Comparison of ENCODE assay signal across 10 cellular contexts in the genomic region with DNA sequence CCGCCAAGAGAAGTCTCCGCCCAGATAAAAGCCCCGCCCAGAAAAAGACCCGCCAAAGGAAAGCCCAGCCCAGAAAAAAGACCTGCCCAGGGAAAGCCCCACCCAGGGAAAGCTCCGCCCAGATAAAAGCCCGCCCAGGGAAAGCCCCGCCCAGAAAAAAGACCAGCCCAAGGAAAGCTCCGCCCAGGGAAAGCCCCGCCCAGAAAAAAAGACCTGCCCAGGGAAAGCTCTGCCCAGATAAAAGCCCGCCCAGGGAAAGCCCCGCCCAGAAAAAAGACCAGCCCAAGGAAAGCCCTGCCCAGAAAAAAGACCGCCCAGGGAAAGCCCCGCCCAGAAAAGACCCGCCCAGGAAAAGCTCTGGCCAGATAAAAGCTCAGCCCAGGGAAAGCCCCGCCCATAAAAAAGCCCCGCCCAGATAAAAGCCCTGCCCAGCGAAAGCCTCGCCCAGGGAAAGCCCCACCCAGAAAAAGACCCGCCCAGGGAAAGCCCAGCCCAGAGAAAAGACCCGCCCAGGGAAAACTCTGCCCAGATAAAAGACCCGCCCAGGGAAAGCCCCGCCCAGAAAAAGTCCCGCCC. TPM values are rescaled to one million over a fixed set of nuclear protein-coding genes. Genes with fewer than 3 reads are reported as not detected.
DNase-seq lines count a peak whose midpoint lies in the region; ATAC-seq and TF ChIP-seq lines count a peak whose summit lies in the region.
"Had no signal": no experiment of that assay in that cellular context is flagged by ENCODE, and none has a peak within 500 bp of the region (broad histone marks: within the 10 kb centered on the region; RNA-seq: fewer than 3 reads in every experiment).

No MANE protein-coding gene starts in this region.

- peaks cover 6% of the 10 kb centered on the region for H3F3A ChIP-seq in OCI-LY1 (ENCODE audit: insufficient read depth, low read length)

- H2AFZ ChIP-seq in OCI-LY1 (ENCODE audit: low read length), result no peak overlapping the region

- H3K9me2 ChIP-seq in OCI-LY1 (ENCODE audit: low read depth, low read length), result no peaks in the 10 kb centered on the region

- H3K79me2 ChIP-seq in OCI-LY1 (ENCODE audit: insufficient read depth, low read length), result no peaks in the 10 kb centered on the region

- DNase-seq in A673 (ENCODE audit: low spot score) (peak; percentile 76), fibroblast of villous mesenchyme (ENCODE audit: low read depth) (peak; percentile 86), Calu3 (no peak), hypothalamus (lab: John Stamatoyannopoulos, UW) (no peak)
- DNase-seq in CD4-positive, alpha-beta T cell, result no peak
- DNase-seq: activated naive CD8-positive, alpha-beta T cell treated with anti-CD3 and anti-CD28 coated beads, Interleukin-2, amount 10 ng/mL, durations not matched to agents 7 days and 5 days had no signal

- no peak overlapping the region for H3K4me3 Mint-ChIP-seq in CD4-positive, alpha-beta T cell
- no peak overlapping the region for H3K4me3 Mint-ChIP-seq in Calu3 (ENCODE audit: low read depth, unreplicated experiment)
- H3K4me3 Mint-ChIP-seq: activated naive CD8-positive, alpha-beta T cell treated with anti-CD3 and anti-CD28 coated beads, Interleukin-2, amount 10 ng/mL, durations not matched to agents 7 days and 5 days had no signal

- H3K27me3 ChIP-seq in A673 (replicated peaks; ENCODE audit: insufficient read depth, low read depth, low read length, poor library complexity), result peaks cover 5% of the 10 kb centered on the region
- no peaks in the 10 kb centered on the region for H3K27me3 ChIP-seq in OCI-LY1 (ENCODE audit: insufficient read depth, low read length)
- peaks cover 7% of the 10 kb centered on the region for H3K27me3 ChIP-seq in CD4-positive, alpha-beta T cell (ENCODE audit: control insufficient read depth, insufficient read depth, low read length)

- no peaks in the 10 kb centered on the region for H3K9me3 Mint-ChIP-seq in CD4-positive, alpha-beta T cell
- peaks cover 2% of the 10 kb centered on the region for H3K9me3 Mint-ChIP-seq in Calu3 (ENCODE audit: low read depth, unreplicated experiment)
- H3K9me3 Mint-ChIP-seq: activated naive CD8-positive, alpha-beta T cell treated with anti-CD3 and anti-CD28 coated beads, Interleukin-2, amount 10 ng/mL, durations not matched to agents 7 days and 5 days had no signal

- H3K4me2 ChIP-seq in OCI-LY1 (ENCODE audit: low read length), result no peak overlapping the region

- no TSS peak for BruUV-seq in A673 (replicated peaks; lab: Mats Ljungman, UMichigan)
- no TSS peak for BruUV-seq in Calu3 (replicated peaks; lab: Mats Ljungman, UMichigan)

- peak; percentile 35 for ATAC-seq in GM18907 (IDR thresholded peaks at IDR 0.05; ENCODE audit: unreplicated experiment)
- ATAC-seq in HG03108 (IDR thresholded peaks at IDR 0.05; ENCODE audit: unreplicated experiment), result peak; percentile 36
- no peak for ATAC-seq in CD4-positive, alpha-beta T cell (ENCODE audit: poor library complexity)

- H3K9ac ChIP-seq in OCI-LY1 (ENCODE audit: low read length), result no peak overlapping the region

- H3K4me1 ChIP-seq in A673 (ENCODE audit: insufficient read depth, low read length, poor library complexity, severe bottlenecking), result peaks cover 5% of the 10 kb centered on the region
- no peaks in the 10 kb centered on the region for H3K4me1 ChIP-seq in OCI-LY1 (ENCODE audit: insufficient read depth, low read length, severe bottlenecking)

- CTCF ChIA-PET in A673 (lab: Charles Lee), result interaction anchor here (0.6 to 1.5 kb wide), 4 partner anchors 21 to 297 kb away, joined by 3 to 15 read pairs (median 6); no protein-coding TSS in a partner anchor
- CTCF ChIA-PET in CD4-positive, alpha-beta T cell (lab: Charles Lee), result no interaction called here
- CTCF ChIA-PET in Calu3 (lab: Charles Lee), result interaction anchor here (0.7 to 0.8 kb wide), 3 partner anchors 24 to 126 kb away, joined by 3 to 5 read pairs (median 4); a partner anchor contains a TSS

- H3K9me3 ChIP-seq in A673 (ENCODE audit: low read depth, low read length, poor library complexity, severe bottlenecking) (no peaks in the 10 kb centered on the region), OCI-LY1 (ENCODE audit: low read length) (no peaks in the 10 kb centered on the region)
- no peaks in the 10 kb centered on the region for H3K9me3 ChIP-seq in CD4-positive, alpha-beta T cell (ENCODE audit: control insufficient read depth, low read length)

- no peak overlapping the region for H3K27ac Mint-ChIP-seq in CD4-positive, alpha-beta T cell
- H3K27ac Mint-ChIP-seq in Calu3 (ENCODE audit: unreplicated experiment), result no peak overlapping the region
- H3K27ac Mint-ChIP-seq: activated naive CD8-positive, alpha-beta T cell treated with anti-CD3 and anti-CD28 coated beads, Interleukin-2, amount 10 ng/mL, durations not matched to agents 7 days and 5 days had no signal

- no peak overlapping the region for H3K27ac ChIP-seq in A673 (ENCODE audit: low read depth, low read length, poor library complexity, severe bottlenecking)
- H3K27ac ChIP-seq in OCI-LY1 (ENCODE audit: low read depth, low read length, poor library complexity, severe bottlenecking), result peak overlapping the region; percentile 29
- no peak overlapping the region for H3K27ac ChIP-seq in CD4-positive, alpha-beta T cell (ENCODE audit: low read depth, low read length)

- POLR2A ChIA-PET in A673 (lab: Charles Lee; ENCODE audit: low non-redundant PET), result interaction anchor here (0.6 to 0.7 kb wide), 2 partner anchors 19 to 24 kb away, joined by 7 to 9 read pairs; no protein-coding TSS in a partner anchor
- POLR2A ChIA-PET in CD4-positive, alpha-beta T cell (lab: Charles Lee), result interaction anchor here (0.9 kb wide), 1 partner anchor 21 kb away, joined by 3 read pairs; no protein-coding TSS in a partner anchor

- no peaks in the 10 kb centered on the region for H3K4me1 Mint-ChIP-seq in CD4-positive, alpha-beta T cell (ENCODE audit: low read depth)
- H3K4me1 Mint-ChIP-seq in Calu3 (ENCODE audit: low read depth, unreplicated experiment), result no peaks in the 10 kb centered on the region

- no peaks in the 10 kb centered on the region for H3K36me3 Mint-ChIP-seq in CD4-positive, alpha-beta T cell (ENCODE audit: low read depth)
- H3K36me3 Mint-ChIP-seq in Calu3 (ENCODE audit: insufficient read depth, unreplicated experiment), result peaks cover 6% of the 10 kb centered on the region
- H3K36me3 Mint-ChIP-seq: activated naive CD8-positive, alpha-beta T cell treated with anti-CD3 and anti-CD28 coated beads, Interleukin-2, amount 10 ng/mL, durations not matched to agents 7 days and 5 days had no signal

- intact Hi-C loops in A673 (cut with micrococcal nuclease; ENCODE audit: unreplicated experiment), result no loop called here
- intact Hi-C loops in CD4-positive, alpha-beta T cell (cut with DNase I, micrococcal nuclease), result no loop called here
- intact Hi-C loops in Calu3 (cut with micrococcal nuclease; ENCODE audit: unreplicated experiment), result no loop called here

- H4K20me1 ChIP-seq in OCI-LY1 (ENCODE audit: insufficient read depth, low read length), result no peaks in the 10 kb centered on the region

- H3K27me3 Mint-ChIP-seq in CD4-positive, alpha-beta T cell, result peaks cover 13% of the 10 kb centered on the region
- peaks cover 33% of the 10 kb centered on the region for H3K27me3 Mint-ChIP-seq in Calu3 (ENCODE audit: unreplicated experiment)
- H3K27me3 Mint-ChIP-seq: activated naive CD8-positive, alpha-beta T cell treated with anti-CD3 and anti-CD28 coated beads, Interleukin-2, amount 10 ng/mL, durations not matched to agents 7 days and 5 days had no signal

- TF ChIP-seq CTCF in A673 (conservative IDR thresholded peaks at IDR 0.05; ENCODE audit: low read depth, low read length), result no peak
- no peak for TF ChIP-seq CTCF in OCI-LY1 (IDR thresholded peaks at IDR 0.05; ENCODE audit: low read length)
- no peak for TF ChIP-seq CTCF in fibroblast of villous mesenchyme (IDR thresholded peaks at IDR 0.05; ENCODE audit: insufficient read depth, low read depth, low read length)
- no peak for TF ChIP-seq CTCF in CD4-positive, alpha-beta T cell (IDR thresholded peaks at IDR 0.05)
- TF ChIP-seq CTCF in Calu3 (IDR thresholded peaks at IDR 0.05; ENCODE audit: unreplicated experiment), result no peak

- no peaks in the 10 kb centered on the region for H3K36me3 ChIP-seq in A673 (ENCODE audit: insufficient read depth, low read length, poor library complexity, severe bottlenecking)
- H3K36me3 ChIP-seq in OCI-LY1 (ENCODE audit: insufficient read depth, low read length), result no peaks in the 10 kb centered on the region

- H3K4me3 ChIP-seq in A673 (ENCODE audit: low read depth, low read length, poor library complexity, severe bottlenecking) (no peak overlapping the region), OCI-LY1 (ENCODE audit: low read depth, low read length, poor library complexity, severe bottlenecking) (no peak overlapping the region), fibroblast of villous mesenchyme (ENCODE audit: low read depth, low read length) (no peak overlapping the region)

RNA-seq across cellular contexts. Expression of a gene that starts 11.6 kb away (rescaled TPM):
- total RNA-seq in A673 (2021), result 0.17 and 0.52 TPM in 2 replicates
- under 0.01 TPM in 1 of 2 replicates, not detected in the other for total RNA-seq in fibroblast of villous mesenchyme
- total RNA-seq in CD4-positive, alpha-beta T cell, result not detected
- 0.24 and 0.54 TPM in 2 replicates for total RNA-seq in Calu3 (2022)
- total RNA-seq: activated naive CD8-positive, alpha-beta T cell treated with anti-CD3 and anti-CD28 coated beads, Interleukin-2, amount 10 ng/mL, durations not matched to agents 7 days and 5 days; myocyte had no signal

RNA-seq across cellular contexts. Expression of a gene that starts 19.3 kb away (rescaled TPM):
- total RNA-seq in A673 (2021), result not detected in 2 replicates
- not detected in 2 replicates for total RNA-seq in fibroblast of villous mesenchyme
- total RNA-seq in CD4-positive, alpha-beta T cell, result not detected
- 0.52 and 0.98 TPM in 2 replicates for total RNA-seq in Calu3 (2022)
- total RNA-seq: activated naive CD8-positive, alpha-beta T cell treated with anti-CD3 and anti-CD28 coated beads, Interleukin-2, amount 10 ng/mL, durations not matched to agents 7 days and 5 days; myocyte had no signal

RNA-seq across cellular contexts. Expression of a gene that starts 21.3 kb away (rescaled TPM):
- not detected in 2 replicates for total RNA-seq in A673 (2021)
- total RNA-seq in fibroblast of villous mesenchyme, result not detected in 2 replicates
- not detected for total RNA-seq in CD4-positive, alpha-beta T cell
- not detected in 2 replicates for total RNA-seq in Calu3 (2022)
- total RNA-seq: activated naive CD8-positive, alpha-beta T cell treated with anti-CD3 and anti-CD28 coated beads, Interleukin-2, amount 10 ng/mL, durations not matched to agents 7 days and 5 days; myocyte had no signal

RNA-seq across cellular contexts. Expression of a gene that starts 36.0 kb away (rescaled TPM):
- total RNA-seq in A673 (2021) (120 and 122 TPM in 2 replicates), fibroblast of villous mesenchyme (41.5 and 44.8 TPM in 2 replicates), Calu3 (2022) (51.6 and 76.8 TPM in 2 replicates)
- total RNA-seq in CD4-positive, alpha-beta T cell, result 100 to 1,000 TPM; 344 to 349 TPM

RNA-seq across cellular contexts. Expression of a gene that starts 37.8 kb away (rescaled TPM):
- total RNA-seq in A673 (2021) (49.6 and 54.1 TPM in 2 replicates), fibroblast of villous mesenchyme (22.9 and 24.8 TPM in 2 replicates), Calu3 (2022) (49.4 and 51.4 TPM in 2 replicates)
- total RNA-seq in CD4-positive, alpha-beta T cell, result 100 to 1,000 TPM; 144 to 149 TPM

Comparison
In these comparisons a context has a peak if more than half of its experiments do, and no peak if none do; other contexts are left out.
1. DNase-seq: peak in A673 (single experiment) and fibroblast of villous mesenchyme (single experiment); none in CD4-positive, alpha-beta T cell (0 of 10), Calu3 (single experiment) and hypothalamus (0 of 51).